15 cellular contexts compared by ENCODE assay signal in the genomic region with DNA sequence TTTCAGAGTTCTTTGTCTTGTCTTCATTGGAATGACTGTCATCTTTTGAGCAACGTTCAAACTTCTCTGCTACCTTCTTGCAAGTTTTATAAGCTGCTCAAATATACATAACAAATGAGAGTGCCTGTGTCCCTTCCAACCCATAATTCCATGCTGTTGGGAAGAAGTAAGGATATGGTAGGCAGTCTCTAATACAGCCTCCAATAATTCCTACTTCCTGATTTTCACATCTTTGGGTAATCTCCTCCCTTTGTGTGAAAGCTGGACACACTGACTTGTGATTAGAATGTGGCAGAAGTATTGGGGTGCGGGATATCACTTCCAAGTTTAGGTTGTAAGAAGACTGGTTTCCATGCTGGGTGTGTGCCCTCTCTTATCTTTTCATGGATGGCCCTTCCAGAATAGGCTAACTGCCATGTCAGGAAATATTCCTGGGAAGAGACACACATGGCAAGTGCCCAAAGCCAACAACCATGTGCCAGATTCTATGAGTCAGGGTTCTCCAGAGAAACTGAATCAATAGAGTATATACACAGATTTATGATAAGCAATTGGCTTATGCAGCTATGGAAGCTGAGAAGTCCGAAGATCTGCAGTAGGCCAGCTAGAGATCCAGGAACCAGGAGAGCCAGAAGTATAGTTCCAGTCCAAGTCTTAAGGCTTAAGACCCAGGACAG.
A peak's percentile ranks its signal among the peaks of the same experiment; 100 is the strongest.
DNase-seq lines count a peak whose midpoint lies in the region; ATAC-seq, FAIRE-seq and TF ChIP-seq lines count a peak whose summit lies in the region.
"Had no signal": no experiment of that assay in that cellular context is flagged by ENCODE, and none has a peak within 500 bp of the region (broad histone marks: within the 10 kb centered on the region; RNA-seq: fewer than 3 reads in every experiment).

No MANE protein-coding gene starts in this region.

- no peaks in the 10 kb centered on the region for H3K9me3 ChIP-seq in left lung
- H3K9me3 ChIP-seq: upper lobe of right lung had no signal

- H3K36me3 ChIP-seq in bronchial epithelial cell (ENCODE audit: control insufficient read depth, insufficient read depth, low read length): no peaks in the 10 kb centered on the region
- no peaks in the 10 kb centered on the region for H3K36me3 ChIP-seq in left lung
- H3K36me3 ChIP-seq: upper lobe of right lung had no signal

- no peak for FAIRE-seq in bronchial epithelial cell (lab: Jason Lieb, UNC)

- H3K4me3 ChIP-seq in AG09309 (ENCODE audit: control insufficient read depth, low read depth, low read length): no peak overlapping the region
- H3K4me3 ChIP-seq in bronchial epithelial cell (ENCODE audit: low read depth, low read length): no peak overlapping the region
- H3K4me3 ChIP-seq in left lung: no peak overlapping the region
- H3K4me3 ChIP-seq: upper lobe of right lung had no signal

- H3K27me3 ChIP-seq in bronchial epithelial cell (ENCODE audit: control insufficient read depth, insufficient read depth, low read length): no peaks in the 10 kb centered on the region
- no peaks in the 10 kb centered on the region for H3K27me3 ChIP-seq in left lung
- H3K27me3 ChIP-seq: upper lobe of right lung had no signal

- intact Hi-C loops in left lung (cut with DNase I): no loop called here

- no peak overlapping the region for H3K27ac ChIP-seq in left lung
- H3K27ac ChIP-seq: upper lobe of right lung had no signal

- DNase-seq in AG09309 (ENCODE audit: low read depth) (peak; percentile 29), NCI-H1092 (lab: John Stamatoyannopoulos, UW) (peak; percentile 48), bronchial epithelial cell (ENCODE audit: low read depth) (peak; percentile 88), left lung (no peak), SHP77 treated with DMSO at 0.1 percent for 48 hours (lab: John Stamatoyannopoulos, UW) (no peak), NCI-H1417 treated with DMSO at 0.1 percent for 48 hours (lab: John Stamatoyannopoulos, UW) (no peak)
- DNase-seq: activated T-cell treated with anti-CD3 and anti-CD28 coated beads, Interleukin-2, amount 50 U/mL, for 1 hour; DND-41; GOT3; head of caudate nucleus; Karpas-422; T-helper 1 cell; upper lobe of right lung had no signal

- no peaks in the 10 kb centered on the region for H3K4me1 ChIP-seq in left lung
- H3K4me1 ChIP-seq: upper lobe of right lung had no signal

- ATAC-seq in left lung (peak; percentile 59), GM19455 (IDR thresholded peaks at IDR 0.05; ENCODE audit: unreplicated experiment) (no peak), GM18861 (IDR thresholded peaks at IDR 0.05; ENCODE audit: unreplicated experiment) (no peak)
- ATAC-seq: upper lobe of right lung had no signal

- TF ChIP-seq CTCF in AG09309 (IDR thresholded peaks at IDR 0.05; ENCODE audit: control insufficient read depth, insufficient read depth, low read depth, low read length, missing control alignments) (no peak), bronchial epithelial cell (IDR thresholded peaks at IDR 0.05; ENCODE audit: insufficient read depth, low read length, severe bottlenecking) (no peak), left lung (IDR thresholded peaks at IDR 0.05) (no peak)

Comparison
In these comparisons a context has a peak if more than half of its experiments do, and no peak if none do; other contexts are left out.
1. DNase-seq: peak in AG09309 (single experiment), NCI-H1092 (single experiment) and bronchial epithelial cell (single experiment); none in left lung (0 of 2), SHP77 treated with DMSO at 0.1 percent for 48 hours (single experiment) and NCI-H1417 treated with DMSO at 0.1 percent for 48 hours (single experiment).